11 cellular contexts compared by ENCODE assay signal in genomic region chr17:691423-691822, GRCh38. TPM values are rescaled to one million over a fixed set of nuclear protein-coding genes. Genes with fewer than 3 reads are reported as not detected.
DNase-seq lines count a peak whose midpoint lies in the region; ATAC-seq and TF ChIP-seq lines count a peak whose summit lies in the region.
"Had no signal": no experiment of that assay in that cellular context is flagged by ENCODE, and none has a peak within 500 bp of the region (broad histone marks: within the 10 kb centered on the region; RNA-seq: fewer than 3 reads in every experiment).

No MANE protein-coding gene starts in this region.

- intact Hi-C loops in psoas muscle (cut with DNase I) = no loop called here
- intact Hi-C loops in lower lobe of right lung (cut with DNase I) = no loop called here

- H3K36me3 Mint-ChIP-seq in activated CD4-positive, alpha-beta memory T cell treated with anti-CD3 and anti-CD28 coated beads, Interleukin-2, amount 10 ng/mL, durations not matched to agents 7 days and 5 days (ENCODE audit: low read depth) = peaks cover 41% of the 10 kb centered on the region

- H3K4me1 Mint-ChIP-seq in activated CD4-positive, alpha-beta memory T cell treated with anti-CD3 and anti-CD28 coated beads, Interleukin-2, amount 10 ng/mL, durations not matched to agents 7 days and 5 days = no peaks in the 10 kb centered on the region

- peaks cover 41% of the 10 kb centered on the region for H3K36me3 ChIP-seq in RWPE2 (ENCODE audit: low read depth)
- peaks cover 12 to 87% of the 10 kb centered on the region in 2 donors for H3K36me3 ChIP-seq in psoas muscle (ENCODE audit: insufficient read depth in 1 of 2, low read depth in 1 of 2)
- peaks cover 81% of the 10 kb centered on the region for H3K36me3 ChIP-seq in lower lobe of right lung

- no peak overlapping the region for H3K4me3 Mint-ChIP-seq in activated CD4-positive, alpha-beta memory T cell treated with anti-CD3 and anti-CD28 coated beads, Interleukin-2, amount 10 ng/mL, durations not matched to agents 7 days and 5 days

- POLR2A ChIA-PET in activated CD4-positive, alpha-beta memory T cell treated with anti-CD3 and anti-CD28 coated beads, Interleukin-2, amount 10 ng/mL, durations not matched to agents 7 days and 5 days (lab: Charles Lee) = interaction anchor here (1.2 kb wide), 1 partner anchor 9 kb away, joined by 4 read pairs; no protein-coding TSS in a partner anchor

- 82 to 93% (median 85%) methylated on average over 4 of the region's 4 CpGs for WGBS in psoas muscle, 3 donors

- no peaks in the 10 kb centered on the region for H3K9me3 Mint-ChIP-seq in activated CD4-positive, alpha-beta memory T cell treated with anti-CD3 and anti-CD28 coated beads, Interleukin-2, amount 10 ng/mL, durations not matched to agents 7 days and 5 days

- ATAC-seq in RWPE2 (ENCODE audit: low read depth) (peak; percentile 75), psoas muscle (peak; percentile 61 to 88 (median 80)), lower lobe of right lung (no peak), GM21447 (IDR thresholded peaks at IDR 0.05; ENCODE audit: unreplicated experiment) (no peak)

- CTCF ChIA-PET in activated CD4-positive, alpha-beta memory T cell treated with anti-CD3 and anti-CD28 coated beads, Interleukin-2, amount 10 ng/mL, durations not matched to agents 7 days and 5 days (lab: Charles Lee) = interaction anchor here (1.1 to 2.2 kb wide), 2 partner anchors 9 to 280 kb away, joined by 3 to 11 read pairs; no protein-coding TSS in a partner anchor

- H3K27me3 ChIP-seq in RWPE2 (ENCODE audit: insufficient read depth, poor library complexity, severe bottlenecking) (no peaks in the 10 kb centered on the region), psoas muscle (ENCODE audit: insufficient read depth in 3 of 3, low read length in 2 of 3) (no peaks in the 10 kb centered on the region), lower lobe of right lung (ENCODE audit: low read depth) (no peaks in the 10 kb centered on the region)
- H3K27me3 ChIP-seq: spleen had no signal

- DNase-seq in GM04503 (ENCODE audit: low read depth) (peak; percentile 65), RWPE2 (ENCODE audit: low spot score) (no peak), epithelial cell of prostate (ENCODE audit: low read depth, low spot score) (peak; percentile 57), psoas muscle (no peak), lower lobe of right lung (no peak), coronary artery (ENCODE audit: low spot score) (no peak)
- DNase-seq in activated CD4-positive, alpha-beta memory T cell treated with anti-CD3 and anti-CD28 coated beads, Interleukin-2, amount 10 ng/mL, durations not matched to agents 7 days and 5 days = no peak
- DNase-seq: spleen, T-helper 2 cell had no signal

- no peaks in the 10 kb centered on the region for H3K9me3 ChIP-seq in RWPE2 (ENCODE audit: severe bottlenecking)
- H3K9me3 ChIP-seq in psoas muscle = no peaks in the 10 kb centered on the region
- H3K9me3 ChIP-seq in lower lobe of right lung = no peaks in the 10 kb centered on the region
- H3K9me3 ChIP-seq: spleen had no signal

- H3K27ac Mint-ChIP-seq in activated CD4-positive, alpha-beta memory T cell treated with anti-CD3 and anti-CD28 coated beads, Interleukin-2, amount 10 ng/mL, durations not matched to agents 7 days and 5 days = no peak overlapping the region

- H3K4me3 ChIP-seq in RWPE2 (ENCODE audit: severe bottlenecking) (no peak overlapping the region), psoas muscle (no peak overlapping the region), lower lobe of right lung (no peak overlapping the region), coronary artery (no peak overlapping the region)
- H3K4me3 ChIP-seq: lung, spleen had no signal

- H3K27me3 Mint-ChIP-seq in activated CD4-positive, alpha-beta memory T cell treated with anti-CD3 and anti-CD28 coated beads, Interleukin-2, amount 10 ng/mL, durations not matched to agents 7 days and 5 days = no peaks in the 10 kb centered on the region

- peak overlapping the region; percentile 97 for H3K27ac ChIP-seq in RWPE2 (ENCODE audit: poor library complexity, severe bottlenecking)
- peak overlapping the region; percentile 76 for H3K27ac ChIP-seq in epithelial cell of prostate
- no peak overlapping the region for H3K27ac ChIP-seq in psoas muscle
- H3K27ac ChIP-seq in lower lobe of right lung = no peak overlapping the region
- H3K27ac ChIP-seq in coronary artery = no peak overlapping the region

- H3K4me1 ChIP-seq in RWPE2 (ENCODE audit: insufficient read depth, poor library complexity, severe bottlenecking) (peaks cover 32% of the 10 kb centered on the region), psoas muscle (peaks cover 16% of the 10 kb centered on the region), lower lobe of right lung (no peaks in the 10 kb centered on the region)

- TF ChIP-seq CTCF in RWPE2 (IDR thresholded peaks at IDR 0.05; ENCODE audit: poor library complexity, severe bottlenecking) (no peak), psoas muscle (IDR thresholded peaks at IDR 0.05) (no peak), lower lobe of right lung (IDR thresholded peaks at IDR 0.05) (no peak), coronary artery (IDR thresholded peaks at IDR 0.05) (no peak)

RNA-seq across cellular contexts. Expression of gene VPS53, which starts 23.2 kb away (rescaled TPM):
- total RNA-seq in psoas muscle (10 to 100 TPM; 35.8 to 55.0 (median 49.1) TPM), lower lobe of right lung (83.4 TPM)
- 10 to 100 TPM in 1 of 3 donors, 1 to 10 TPM in 2; 6.1 to 19.6 (median 7.7) TPM for polyA plus RNA-seq in psoas muscle
- total RNA-seq in activated CD4-positive, alpha-beta memory T cell treated with anti-CD3 and anti-CD28 coated beads, Interleukin-2, amount 10 ng/mL, durations not matched to agents 7 days and 5 days = 10 to 100 TPM; 61.1 to 63.9 TPM

RNA-seq across cellular contexts. Expression of gene TLCD3A, which starts 41.0 kb away (rescaled TPM):
- 1 to 10 TPM; 1.4 to 2.8 (median 1.7) TPM for total RNA-seq in psoas muscle
- 1 to 10 TPM in 1 of 3 donors, under 1 TPM in 2; 0.75 to 1.5 (median 0.86) TPM for polyA plus RNA-seq in psoas muscle
- total RNA-seq in lower lobe of right lung = 8.9 TPM
- 10 to 100 TPM in 1 of 2 experiments, 1 to 10 TPM in 1; 8.2 to 10.6 TPM for total RNA-seq in activated CD4-positive, alpha-beta memory T cell treated with anti-CD3 and anti-CD28 coated beads, Interleukin-2, amount 10 ng/mL, durations not matched to agents 7 days and 5 days

Comparison
In these comparisons a context has a peak if more than half of its experiments do, and no peak if none do; other contexts are left out.
1. DNase-seq: peak in GM04503 (single experiment) and epithelial cell of prostate (single experiment); none in RWPE2 (single experiment), psoas muscle (0 of 2), lower lobe of right lung (single experiment), activated CD4-positive, alpha-beta memory T cell treated with anti-CD3 and anti-CD28 coated beads, Interleukin-2, amount 10 ng/mL, durations not matched to agents 7 days and 5 days (single experiment) and coronary artery (single experiment).
2. ATAC-seq: peak in RWPE2 (single experiment) and psoas muscle (4 of 4); none in lower lobe of right lung (0 of 2) and GM21447 (single experiment).
3. H3K27ac ChIP-seq: peak in RWPE2 (single experiment) and epithelial cell of prostate (single experiment); none in psoas muscle (single experiment), lower lobe of right lung (single experiment) and coronary artery (0 of 2).